ENCODE assay signal across 10 cellular contexts in genomic region chr17:47604268-47604927, GRCh38. TPM values are rescaled to one million over a fixed set of nuclear protein-coding genes. Genes with fewer than 3 reads are reported as not detected.
DNase-seq lines count a peak whose midpoint lies in the region; ATAC-seq and TF ChIP-seq lines count a peak whose summit lies in the region.
"Had no signal": no experiment of that assay in that cellular context is flagged by ENCODE, and none has a peak within 500 bp of the region (broad histone marks: within the 10 kb centered on the region; RNA-seq: fewer than 3 reads in every experiment).

No MANE protein-coding gene starts in this region.

- no peaks in the 10 kb centered on the region for H3K9me3 ChIP-seq in effector memory CD4-positive, alpha-beta T cell (ENCODE audit: control insufficient read depth, low read length)

- no peaks in the 10 kb centered on the region for H3K9me3 Mint-ChIP-seq in nephron progenitor cell

- H3K27me3 Mint-ChIP-seq in nephron progenitor cell (ENCODE audit: low read depth, poor library complexity): no peaks in the 10 kb centered on the region

- H3K36me3 Mint-ChIP-seq in nephron progenitor cell (ENCODE audit: low read depth): peaks cover 73% of the 10 kb centered on the region

- H3K4me3 ChIP-seq in effector memory CD4-positive, alpha-beta T cell (ENCODE audit: insufficient read depth, low read depth, low read length, poor library complexity, severe bottlenecking): no peak overlapping the region

- H3K4me1 ChIP-seq in effector memory CD4-positive, alpha-beta T cell (ENCODE audit: control insufficient read depth, insufficient read depth, low read length, poor library complexity, severe bottlenecking): no peaks in the 10 kb centered on the region

- H3K36me3 ChIP-seq in effector memory CD4-positive, alpha-beta T cell (ENCODE audit: control insufficient read depth, insufficient read depth, low read length): peaks cover 53% of the 10 kb centered on the region

- no peak for ATAC-seq in GM21447 (IDR thresholded peaks at IDR 0.05; ENCODE audit: unreplicated experiment)
- ATAC-seq: PC-3 had no signal

- H3K27ac ChIP-seq in effector memory CD4-positive, alpha-beta T cell (ENCODE audit: insufficient read depth, low read length, poor library complexity, severe bottlenecking): no peak overlapping the region

- H3K27ac Mint-ChIP-seq in nephron progenitor cell: peak overlapping the region; percentile 96

- peaks cover 22% of the 10 kb centered on the region for H3K4me1 Mint-ChIP-seq in nephron progenitor cell

- no peaks in the 10 kb centered on the region for H3K27me3 ChIP-seq in effector memory CD4-positive, alpha-beta T cell (replicated peaks; ENCODE audit: control insufficient read depth, insufficient read depth, low read length, poor library complexity, severe bottlenecking)

- H3K4me3 Mint-ChIP-seq in nephron progenitor cell: peak overlapping the region; percentile 44

- no peak for TF ChIP-seq CTCF in nephron progenitor cell (IDR thresholded peaks at IDR 0.05)

- in situ Hi-C loops in G401 (cut with HindIII; ENCODE audit: low sequenced_read_pairs): no loop called here

- DNase-seq in DMS79 (lab: John Stamatoyannopoulos, UW) (peak; percentile 55), NCI-H1930 (lab: John Stamatoyannopoulos, UW) (peak; percentile 97), astrocyte of the hippocampus (ENCODE audit: low read depth, low spot score) (peak; percentile 68), nephron progenitor cell (peak; percentile 4), G401 (ENCODE audit: low spot score) (no peak), NCI-H1048 (lab: John Stamatoyannopoulos, UW) (no peak)
- no peak for DNase-seq in effector memory CD4-positive, alpha-beta T cell
- DNase-seq: effector CD8-positive, alpha-beta T cell; PC-3 had no signal

RNA-seq across cellular contexts. Expression of gene KPNB1, which starts 45.3 kb away (rescaled TPM):
- 200 and 386 TPM in 2 replicates for total RNA-seq in G401 (2014; rRNA removed; shearing (Covaris generic))

Comparison
In these comparisons a context has a peak if more than half of its experiments do, and no peak if none do; other contexts are left out.
1. DNase-seq: peak in DMS79 (single experiment), NCI-H1930 (2 of 2), astrocyte of the hippocampus (single experiment) and nephron progenitor cell (single experiment); none in G401 (single experiment), effector memory CD4-positive, alpha-beta T cell (0 of 3) and NCI-H1048 (single experiment).